ENCODE assay signal across 13 cellular contexts in the genomic region with DNA sequence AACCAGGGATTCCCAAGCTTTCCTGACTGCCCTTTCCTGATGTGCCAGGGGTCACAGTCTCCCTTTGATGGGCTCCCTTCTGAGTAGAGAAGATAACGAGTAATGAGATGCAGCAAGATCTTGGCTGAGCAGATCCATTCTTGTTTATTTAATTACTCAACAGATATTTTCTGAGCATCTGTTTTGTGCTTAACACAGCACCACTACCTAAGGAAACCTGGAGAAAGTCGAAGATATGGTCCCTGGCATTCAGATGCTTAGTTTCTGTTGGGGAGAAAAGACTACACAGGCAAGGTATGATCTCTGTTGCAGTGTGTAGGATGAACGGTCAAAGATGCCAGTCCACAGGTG. TPM values are rescaled to one million over a fixed set of nuclear protein-coding genes. Genes with fewer than 3 reads are reported as not detected.
DNase-seq lines count a peak whose midpoint lies in the region; ATAC-seq and TF ChIP-seq lines count a peak whose summit lies in the region.
"Had no signal": no experiment of that assay in that cellular context is flagged by ENCODE, and none has a peak within 500 bp of the region (broad histone marks: within the 10 kb centered on the region; RNA-seq: fewer than 3 reads in every experiment).

No MANE protein-coding gene starts in this region.

- H2AFZ ChIP-seq in neuron (ENCODE audit: low read depth, low read length) = no peak overlapping the region

- peaks cover 6% of the 10 kb centered on the region; the same call in 1 of the 2 replicates for H3K9me3 ChIP-seq in AG04450 (ENCODE audit: control insufficient read depth, insufficient read depth, low read length)
- H3K9me3 ChIP-seq in esophagus (ENCODE audit: control insufficient read depth in 2 of 2, insufficient read depth in 1 of 2, low read depth in 1 of 2, low read length in 1 of 2) = no peaks in the 10 kb centered on the region
- H3K9me3 ChIP-seq in neuron (ENCODE audit: low read length) = no peaks in the 10 kb centered on the region

- CTCF ChIA-PET in AG04450 (lab: Charles Lee) = interaction anchor here (0.5 to 8.1 kb wide), 9 partner anchors 7 to 421 kb away, joined by 3 to 181 read pairs (median 9); a partner anchor contains a TSS

- peaks cover 0 to 16% of the 10 kb centered on the region in 2 donors for H3K4me1 ChIP-seq in esophagus (ENCODE audit: control insufficient read depth in 2 of 2, insufficient read depth in 2 of 2, low read length in 1 of 2)
- peaks cover 55% of the 10 kb centered on the region for H3K4me1 ChIP-seq in neuron (ENCODE audit: insufficient read depth, low read length)

- 42 to 51% methylated on average over 3 of the region's 3 CpGs for WGBS in esophagus, 2 donors

- TF ChIP-seq CTCF in AG04450 (IDR thresholded peaks at IDR 0.05; ENCODE audit: low read depth, low read length) = no peak

- ATAC-seq in GM18505 (IDR thresholded peaks at IDR 0.05; ENCODE audit: unreplicated experiment) = no peak
- ATAC-seq in GM19397 (IDR thresholded peaks at IDR 0.05; ENCODE audit: unreplicated experiment) = no peak
- ATAC-seq in HG03378 (IDR thresholded peaks at IDR 0.05; ENCODE audit: unreplicated experiment) = no peak

- H3K27ac ChIP-seq in AG04450 (ENCODE audit: low read depth, low read length) (peak overlapping the region; percentile 69), esophagus (ENCODE audit: low read depth in 2 of 2, low read length in 1 of 2) (peak overlapping the region; percentile 84 to 91)

- H3K27me3 ChIP-seq in AG04450 (ENCODE audit: control insufficient read depth, insufficient read depth, low read length) (no peaks in the 10 kb centered on the region), esophagus (ENCODE audit: control insufficient read depth in 1 of 2, insufficient read depth in 2 of 2, low read length in 2 of 2) (no peaks in the 10 kb centered on the region), neuron (ENCODE audit: insufficient read depth, low read length) (no peaks in the 10 kb centered on the region)

- POLR2A ChIA-PET in AG04450 (lab: Yijun Ruan, JAX) = interaction anchor here (0.5 to 2.6 kb wide), 6 partner anchors 8 to 127 kb away, joined by 3 to 11 read pairs (median 4); a partner anchor contains a TSS

- peaks cover 0 to 2% of the 10 kb centered on the region in 2 donors for H3K36me3 ChIP-seq in esophagus (ENCODE audit: control insufficient read depth in 2 of 2, insufficient read depth in 2 of 2, low read length in 1 of 2)
- peaks cover 54% of the 10 kb centered on the region for H3K36me3 ChIP-seq in neuron (ENCODE audit: insufficient read depth, low read length)

- H3K4me3 ChIP-seq in AG04450 (ENCODE audit: low read depth, low read length) (peak overlapping the region; percentile 35; the same call in 1 of the 2 replicates), esophagus (ENCODE audit: low read depth in 1 of 2, low read length in 2 of 2) (peak overlapping the region in 1 of 2 donors; percentile 3), neuron (ENCODE audit: low read length) (peak overlapping the region; percentile 89)

- no peak for DNase-seq in AG04450 (ENCODE audit: low read depth, low spot score)
- peak; percentile 31 for DNase-seq in NCI-H226
- DNase-seq in nucleus accumbens (lab: John Stamatoyannopoulos, UW) = no peak
- DNase-seq: activated T-cell treated with anti-CD3 and anti-CD28 coated beads for 4 hours; CD8-positive, alpha-beta memory T cell; glutamatergic neuron; KG1; NCI-H510A treated with DMSO at 0.1 percent for 48 hours had no signal

- TF ChIP-seq POLR2A in GM18505 (IDR thresholded peaks at IDR 0.05; ENCODE audit: borderline replicate concordance, extremely low read depth, insufficient read depth, insufficient read length) = no peak

RNA-seq across cellular contexts. Expression of a gene that starts 3.9 kb away (rescaled TPM):
- 77.0 and 82.9 TPM in 2 replicates for polyA plus RNA-seq in AG04450 (2011; rRNA removed)
- polyA minus RNA-seq in AG04450 (2011; rRNA and poly(A)+ RNA removed) = 121 and 131 TPM in 2 replicates
- polyA plus RNA-seq in esophagus = 10 to 100 TPM; 16.5 to 19.7 TPM

RNA-seq across cellular contexts. Expression of a gene that starts 21.6 kb away (rescaled TPM):
- 22.7 and 25.4 TPM in 2 replicates for polyA plus RNA-seq in AG04450 (2011; rRNA removed)
- polyA minus RNA-seq in AG04450 (2011; rRNA and poly(A)+ RNA removed) = 11.1 and 18.0 TPM in 2 replicates
- polyA plus RNA-seq in esophagus = 10 to 100 TPM; 17.0 to 23.5 TPM

RNA-seq across cellular contexts. Expression of a gene that starts 31.5 kb away (rescaled TPM):
- polyA plus RNA-seq in AG04450 (2011; rRNA removed) = 7.8 and 8.4 TPM in 2 replicates
- polyA minus RNA-seq in AG04450 (2011; rRNA and poly(A)+ RNA removed) = 9.9 and 18.3 TPM in 2 replicates
- 1 to 10 TPM; 4.7 to 6.1 TPM for polyA plus RNA-seq in esophagus

RNA-seq across cellular contexts. Expression of a gene that starts 49.3 kb away (rescaled TPM):
- polyA plus RNA-seq in AG04450 (2011; rRNA removed) = 125 and 133 TPM in 2 replicates
- 144 and 157 TPM in 2 replicates for polyA minus RNA-seq in AG04450 (2011; rRNA and poly(A)+ RNA removed)
- 10 to 100 TPM; 31.4 to 47.1 TPM for polyA plus RNA-seq in esophagus

RNA-seq across cellular contexts. Expression of a gene that starts 56.2 kb away (rescaled TPM):
- 282 and 292 TPM in 2 replicates for polyA plus RNA-seq in AG04450 (2011; rRNA removed)
- polyA minus RNA-seq in AG04450 (2011; rRNA and poly(A)+ RNA removed) = 170 and 211 TPM in 2 replicates
- polyA plus RNA-seq in esophagus = 100 to 1,000 TPM in 1 of 2 donors, 10 to 100 TPM in 1; 35.1 to 136 TPM
